In genomic region chr19:18559685-18560084, GRCh38 we compare ENCODE assay signal across 1 cellular context.
TF ChIP-seq lines count a peak whose summit lies in the region.

No MANE protein-coding gene starts in this region.

TF ChIP-seq in GM12878, 131 proteins besides CTCF, POLR2A, EP300 and RAD21:
- no peak for TF ChIP-seq PAX5 (IDR thresholded peaks at IDR 0.05; ENCODE audit: borderline replicate concordance, low read depth, low read length)
- TF ChIP-seq YY1 (IDR thresholded peaks at IDR 0.05; ENCODE audit: low read depth, low read length), result no peak
- TF ChIP-seq ZNF207 (IDR thresholded peaks at IDR 0.05; ENCODE audit: borderline replicate concordance), result no peak
- no peak for TF ChIP-seq POU2F2 (IDR thresholded peaks at IDR 0.05; ENCODE audit: borderline replicate concordance, low read depth, low read length)
- no peak for TF ChIP-seq POLR2AphosphoS2 (IDR thresholded peaks at IDR 0.05; ENCODE audit: low read depth, low read length)
- TF ChIP-seq POLR2AphosphoS5 (IDR thresholded peaks at IDR 0.05; ENCODE audit: low read length), result no peak
- TF ChIP-seq, protein P1, sequence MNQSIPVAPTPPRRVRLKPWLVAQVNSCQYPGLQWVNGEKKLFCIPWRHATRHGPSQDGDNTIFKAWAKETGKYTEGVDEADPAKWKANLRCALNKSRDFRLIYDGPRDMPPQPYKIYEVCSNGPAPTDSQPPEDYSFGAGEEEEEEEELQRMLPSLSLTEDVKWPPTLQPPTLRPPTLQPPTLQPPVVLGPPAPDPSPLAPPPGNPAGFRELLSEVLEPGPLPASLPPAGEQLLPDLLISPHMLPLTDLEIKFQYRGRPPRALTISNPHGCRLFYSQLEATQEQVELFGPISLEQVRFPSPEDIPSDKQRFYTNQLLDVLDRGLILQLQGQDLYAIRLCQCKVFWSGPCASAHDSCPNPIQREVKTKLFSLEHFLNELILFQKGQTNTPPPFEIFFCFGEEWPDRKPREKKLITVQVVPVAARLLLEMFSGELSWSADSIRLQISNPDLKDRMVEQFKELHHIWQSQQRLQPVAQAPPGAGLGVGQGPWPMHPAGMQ (IDR thresholded peaks at IDR 0.05; ENCODE audit: borderline replicate concordance), result no peak
- no peak for TF ChIP-seq JUND (IDR thresholded peaks at IDR 0.05; ENCODE audit: low read depth, low read length)
- TF ChIP-seq BHLHE40 (IDR thresholded peaks at IDR 0.05; ENCODE audit: borderline replicate concordance in 1 of 2, low read depth in 2 of 2, low read length in 1 of 2), result no peak
- no peak for TF ChIP-seq CBX3 (IDR thresholded peaks at IDR 0.05; ENCODE audit: borderline replicate concordance, low read depth)
- TF ChIP-seq BMI1 (IDR thresholded peaks at IDR 0.05; ENCODE audit: borderline replicate concordance), result no peak
- no peak for TF ChIP-seq WRNIP1 (IDR thresholded peaks at IDR 0.05; ENCODE audit: borderline replicate concordance, low read depth, low read length)
- no peak for TF ChIP-seq RAD51 (IDR thresholded peaks at IDR 0.05)
- no peak for TF ChIP-seq KLF5 (IDR thresholded peaks at IDR 0.05; ENCODE audit: partially characterized antibody)
